9 cellular contexts compared by ENCODE assay signal in genomic region chr7:64559206-64559605, GRCh38. TPM values are rescaled to one million over a fixed set of nuclear protein-coding genes. Genes with fewer than 3 reads are reported as not detected.
DNase-seq lines count a peak whose midpoint lies in the region; ATAC-seq, FAIRE-seq and TF ChIP-seq lines count a peak whose summit lies in the region.
"Had no signal": no experiment of that assay in that cellular context is flagged by ENCODE, and none has a peak within 500 bp of the region (broad histone marks: within the 10 kb centered on the region; RNA-seq: fewer than 3 reads in every experiment).

No MANE protein-coding gene starts in this region.

- TF ChIP-seq CTCF in A673 (conservative IDR thresholded peaks at IDR 0.05; ENCODE audit: low read depth, low read length): no peak
- TF ChIP-seq CTCF in NB4 (IDR thresholded peaks at IDR 0.05; ENCODE audit: low read depth, low read length): no peak
- TF ChIP-seq CTCF in endothelial cell of umbilical vein (IDR thresholded peaks at IDR 0.05; ENCODE audit: extremely low read depth in 1 of 2, insufficient read depth in 1 of 2, low read depth in 1 of 2, low read length in 2 of 2): no peak

- peaks cover 8% of the 10 kb centered on the region for H3K36me3 ChIP-seq in A673 (ENCODE audit: insufficient read depth, low read length, poor library complexity, severe bottlenecking)
- no peaks in the 10 kb centered on the region for H3K36me3 ChIP-seq in endothelial cell of umbilical vein (ENCODE audit: control insufficient read depth in 2 of 2, extremely low read depth in 1 of 2, insufficient read depth in 2 of 2, low read length in 2 of 2)

- POLR2A ChIA-PET in A673 (lab: Charles Lee; ENCODE audit: low non-redundant PET): no interaction called here
- POLR2A ChIA-PET in endothelial cell of umbilical vein (lab: Charles Lee): interaction anchor here (0.7 kb wide), 1 partner anchor 97 kb away, joined by 3 read pairs; no protein-coding TSS in a partner anchor

- no peaks in the 10 kb centered on the region for H3K4me1 ChIP-seq in A673 (ENCODE audit: insufficient read depth, low read length, poor library complexity, severe bottlenecking)
- no peaks in the 10 kb centered on the region for H3K4me1 ChIP-seq in endothelial cell of umbilical vein (ENCODE audit: control insufficient read depth, extremely low read depth, insufficient read depth, low read length)

- intact Hi-C loops in A673 (cut with micrococcal nuclease; ENCODE audit: unreplicated experiment): no loop called here
- intact Hi-C loops in endothelial cell of umbilical vein (cut with micrococcal nuclease): no loop called here

- H3K9ac ChIP-seq in endothelial cell of umbilical vein (replicated peaks; ENCODE audit: extremely low read depth, insufficient read depth, low read length): no peak overlapping the region

- ATAC-seq in HG03196 (IDR thresholded peaks at IDR 0.05; ENCODE audit: unreplicated experiment): no peak

- no TSS peak for BruUV-seq in A673 (replicated peaks; lab: Mats Ljungman, UMichigan)
- BruUV-seq in endothelial cell of umbilical vein (replicated peaks; lab: Mats Ljungman, UMichigan): no TSS peak

- TF ChIP-seq POLR2A in NB4 (IDR thresholded peaks at IDR 0.05; ENCODE audit: extremely low read depth, insufficient read length) (no peak), endothelial cell of umbilical vein (IDR thresholded peaks at IDR 0.05; ENCODE audit: low read depth, low read length) (no peak)

- dilution Hi-C loops in endothelial cell of umbilical vein (cut with MboI; ENCODE audit: extremely low pct_ligation_motif_present, low sequenced_read_pairs): no loop called here

- H4K20me1 ChIP-seq in endothelial cell of umbilical vein (replicated peaks; ENCODE audit: control insufficient read depth, extremely low read depth, insufficient read depth, low read length): no peaks in the 10 kb centered on the region

- H3K9me3 ChIP-seq in A673 (ENCODE audit: low read depth, low read length, poor library complexity, severe bottlenecking) (peaks cover 21% of the 10 kb centered on the region), endothelial cell of umbilical vein (replicated peaks; ENCODE audit: control insufficient read depth, insufficient read depth, low read length) (peaks cover 2% of the 10 kb centered on the region)

- H3K4me3 ChIP-seq in A673 (ENCODE audit: low read depth, low read length, poor library complexity, severe bottlenecking) (no peak overlapping the region), NB4 (ENCODE audit: low read depth, low read length) (no peak overlapping the region), endothelial cell of umbilical vein (replicated peaks in 1 of 3; ENCODE audit: insufficient read depth in 1 of 3, low read depth in 1 of 3, low read length in 3 of 3) (no peak overlapping the region)

- CTCF ChIA-PET in A673 (lab: Charles Lee) (no interaction called here), endothelial cell of umbilical vein (lab: Charles Lee) (no interaction called here)

- H3K4me2 ChIP-seq in endothelial cell of umbilical vein (ENCODE audit: insufficient read depth, low read length): peak overlapping the region; percentile 29

- no peak overlapping the region for H2AFZ ChIP-seq in endothelial cell of umbilical vein (ENCODE audit: low read depth, low read length)

- H3K27ac ChIP-seq in A673 (ENCODE audit: low read depth, low read length, poor library complexity, severe bottlenecking): peak overlapping the region; percentile 38
- H3K27ac ChIP-seq in endothelial cell of umbilical vein (ENCODE audit: insufficient read depth, low read depth, low read length): peak overlapping the region; percentile 39

- DNase-seq in A673 (ENCODE audit: low spot score) (no peak), NB4 (ENCODE audit: low read depth) (peak; percentile 16), endothelial cell of umbilical vein (ENCODE audit: low read depth, low spot score) (peak; percentile 40), midbrain (lab: John Stamatoyannopoulos, UW) (peak; percentile 36), Kasumi-1 (lab: John Stamatoyannopoulos, UW) (no peak), NCI-H1092 treated with DMSO at 0.1 percent for 48 hours (lab: John Stamatoyannopoulos, UW) (no peak)
- no peak for DNase-seq in stimulated activated CD4-positive, alpha-beta T cell treated with anti-CD3 and anti-CD28 coated beads, Interleukin-1b, Interleukin-23, amount 100 ng/mL, for 48 hours
- DNase-seq: NK-92 treated with Interleukin-12 subunit alpha and Interleukin-12 subunit beta, amount 100 ng/mL, for 24 hours had no signal

- no peak for FAIRE-seq in endothelial cell of umbilical vein (lab: Jason Lieb, UNC)

- H3K9me1 ChIP-seq in endothelial cell of umbilical vein (replicated peaks; ENCODE audit: control insufficient read depth, extremely low read depth, insufficient read depth, low read length): no peaks in the 10 kb centered on the region

- H3K79me2 ChIP-seq in endothelial cell of umbilical vein (ENCODE audit: control insufficient read depth, insufficient read depth, low read length): peaks cover 47% of the 10 kb centered on the region

- H3K27me3 ChIP-seq in A673 (replicated peaks; ENCODE audit: insufficient read depth, low read depth, low read length, poor library complexity) (no peaks in the 10 kb centered on the region), endothelial cell of umbilical vein (ENCODE audit: control insufficient read depth in 2 of 2, insufficient read depth in 2 of 2, low read length in 2 of 2) (no peaks in the 10 kb centered on the region)

TF ChIP-seq in endothelial cell of umbilical vein, 7 proteins besides CTCF, POLR2A, EP300 and RAD21:
- TF ChIP-seq MYC (IDR thresholded peaks at IDR 0.05; ENCODE audit: low read depth, low read length) (no peak), MAX (IDR thresholded peaks at IDR 0.05; ENCODE audit: insufficient read depth, insufficient read length) (no peak), JUN (IDR thresholded peaks at IDR 0.05; ENCODE audit: borderline replicate concordance, insufficient read depth, insufficient read length, low read depth) (no peak), EZH2 (IDR thresholded peaks at IDR 0.05; ENCODE audit: borderline replicate concordance, low read depth, low read length, severe bottlenecking) (no peak), GATA2 (IDR thresholded peaks at IDR 0.05; ENCODE audit: insufficient read depth, insufficient read length, low read depth, low read length) (no peak), POLR2AphosphoS5 (IDR thresholded peaks at IDR 0.05; ENCODE audit: insufficient read depth, low read depth, low read length) (no peak), FOS (IDR thresholded peaks at IDR 0.05; ENCODE audit: borderline replicate concordance, insufficient read depth, low read length) (no peak)

RNA-seq across cellular contexts. Expression of gene ZNF680, which starts 3.7 kb away (rescaled TPM):
- total RNA-seq in A673 (2021) (10.2 and 13.0 TPM in 2 replicates), endothelial cell of umbilical vein (10.8 and 11.5 TPM in 2 replicates)
- 0.83 and 1.0 TPM in 2 replicates for polyA plus RNA-seq in endothelial cell of umbilical vein
- polyA plus RNA-seq in endothelial cell of umbilical vein (2011; cell fraction: cytosol; rRNA removed): 1.1 and 1.4 TPM in 2 replicates
- polyA plus RNA-seq in endothelial cell of umbilical vein (2011; cell fraction: nucleus; rRNA removed): 8.3 and 8.8 TPM in 2 replicates
- 2.5 and 2.9 TPM in 2 replicates for polyA plus RNA-seq in endothelial cell of umbilical vein (2012)
- 3.8 and 5.6 TPM in 2 replicates for polyA minus RNA-seq in endothelial cell of umbilical vein
- polyA minus RNA-seq in endothelial cell of umbilical vein (2011; cell fraction: cytosol; rRNA and poly(A)+ RNA removed): 4.8 TPM
- polyA minus RNA-seq in endothelial cell of umbilical vein (2011; cell fraction: nucleus; rRNA and poly(A)+ RNA removed): 15.4 and 20.4 TPM in 2 replicates

Comparison
In these comparisons a context has a peak if more than half of its experiments do, and no peak if none do; other contexts are left out.
1. DNase-seq: peak in NB4 (single experiment), endothelial cell of umbilical vein (single experiment) and midbrain (single experiment); none in A673 (single experiment), stimulated activated CD4-positive, alpha-beta T cell treated with anti-CD3 and anti-CD28 coated beads, Interleukin-1b, Interleukin-23, amount 100 ng/mL, for 48 hours (single experiment), Kasumi-1 (0 of 2) and NCI-H1092 treated with DMSO at 0.1 percent for 48 hours (single experiment).